ENCODE assay signal across 19 cellular contexts in the genomic region with DNA sequence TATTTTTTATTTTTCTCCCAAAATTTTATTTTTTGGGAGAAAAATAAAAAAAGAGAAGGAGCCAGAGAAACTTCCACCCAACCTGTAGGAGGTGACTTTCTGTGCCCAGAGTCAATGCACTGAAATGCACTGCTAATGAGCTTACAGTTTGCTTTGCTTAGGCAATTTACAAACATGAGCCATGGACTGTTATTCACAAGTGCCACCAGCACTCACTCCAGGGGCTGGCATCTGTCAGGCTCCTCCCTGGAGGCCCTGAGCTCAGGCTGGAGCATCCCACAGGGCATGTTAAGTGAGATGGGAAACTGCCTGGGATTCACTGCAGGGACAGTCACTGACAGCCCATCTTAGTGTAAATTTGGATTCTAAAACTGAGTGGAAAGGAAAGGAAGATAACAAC.
"Had no signal": no experiment of that assay in that cellular context is flagged by ENCODE, and none has a peak within 500 bp of the region (broad histone marks: within the 10 kb centered on the region; RNA-seq: fewer than 3 reads in every experiment).

No MANE protein-coding gene starts in this region.

- H3K27me3 Mint-ChIP-seq: activated CD4-positive, alpha-beta T cell treated with anti-CD3 and anti-CD28 coated beads, Interleukin-2, amount 10 ng/mL, durations not matched to agents 7 days and 5 days; activated naive CD8-positive, alpha-beta T cell; memory B cell; naive thymus-derived CD8-positive, alpha-beta T cell; stimulated activated naive B cell treated with anti-CD40 and anti-IgM and Interleukin-4, amounts not matched to agents 10 μg/mL and 1 μg/mL and 100 μg/mL, for 72 hours had no signal

- FAIRE-seq: colon, endometrium, keratinocyte had no signal

- H3K4me3 Mint-ChIP-seq: activated CD4-positive, alpha-beta T cell treated with anti-CD3 and anti-CD28 coated beads, Interleukin-2, amount 10 ng/mL, durations not matched to agents 7 days and 5 days; activated naive CD8-positive, alpha-beta T cell; activated T-cell treated with anti-CD3 and anti-CD28 coated beads, Interleukin-2, amount 50 U/mL, for 72 hours; memory B cell; naive thymus-derived CD8-positive, alpha-beta T cell; stimulated activated naive B cell treated with anti-CD40 and anti-IgM and Interleukin-4, amounts not matched to agents 10 μg/mL and 1 μg/mL and 100 μg/mL, for 72 hours had no signal

- H3K4me3 ChIP-seq: body of pancreas, left lung, tibial nerve, uterus had no signal

- H3K9me3 ChIP-seq: body of pancreas, left lung, tibial nerve, uterus had no signal

- ATAC-seq: activated T-cell treated with anti-CD3 and anti-CD28 coated beads, Interleukin-2, amount 50 U/mL, for 72 hours; body of pancreas; left lung; naive thymus-derived CD8-positive, alpha-beta T cell; stimulated activated naive B cell treated with anti-CD40 and anti-IgM and Interleukin-4, amounts not matched to agents 10 μg/mL and 1 μg/mL and 100 μg/mL, for 72 hours had no signal

- H3K4me1 Mint-ChIP-seq: activated CD4-positive, alpha-beta T cell treated with anti-CD3 and anti-CD28 coated beads, Interleukin-2, amount 10 ng/mL, durations not matched to agents 7 days and 5 days; memory B cell; naive thymus-derived CD8-positive, alpha-beta T cell; stimulated activated naive B cell treated with anti-CD40 and anti-IgM and Interleukin-4, amounts not matched to agents 10 μg/mL and 1 μg/mL and 100 μg/mL, for 72 hours had no signal

- H3K4me1 ChIP-seq: body of pancreas, left lung, tibial nerve, uterus had no signal

- DNase-seq: activated CD4-positive, alpha-beta T cell treated with anti-CD3 and anti-CD28 coated beads, Interleukin-2, amount 10 ng/mL, durations not matched to agents 7 days and 5 days; activated CD8-positive, alpha-beta memory T cell treated with anti-CD3 and anti-CD28 coated beads, Interleukin-2, amount 50 U/mL, for 48 hours; activated gamma-delta T cell treated with Interleukin-2 at 50 U/mL for 16 hours; activated T-cell treated with anti-CD3 and anti-CD28 coated beads, Interleukin-2, amount 50 U/mL, for 72 hours; amygdala; body of pancreas; caudate nucleus; hippocampal formation; left lung; naive thymus-derived CD8-positive, alpha-beta T cell; stimulated activated naive B cell treated with anti-CD40 and anti-IgM and Interleukin-4, amounts not matched to agents 10 μg/mL and 1 μg/mL and 100 μg/mL, for 72 hours; substantia nigra; uterus had no signal

- H3K27ac Mint-ChIP-seq: activated CD4-positive, alpha-beta T cell treated with anti-CD3 and anti-CD28 coated beads, Interleukin-2, amount 10 ng/mL, durations not matched to agents 7 days and 5 days; activated naive CD8-positive, alpha-beta T cell; activated T-cell treated with anti-CD3 and anti-CD28 coated beads, Interleukin-2, amount 50 U/mL, for 72 hours; memory B cell; naive thymus-derived CD8-positive, alpha-beta T cell; stimulated activated naive B cell treated with anti-CD40 and anti-IgM and Interleukin-4, amounts not matched to agents 10 μg/mL and 1 μg/mL and 100 μg/mL, for 72 hours had no signal

- H3K36me3 ChIP-seq: uterus had no signal

- H3K9me3 Mint-ChIP-seq: activated CD4-positive, alpha-beta T cell treated with anti-CD3 and anti-CD28 coated beads, Interleukin-2, amount 10 ng/mL, durations not matched to agents 7 days and 5 days; activated T-cell treated with anti-CD3 and anti-CD28 coated beads, Interleukin-2, amount 50 U/mL, for 72 hours; memory B cell; naive thymus-derived CD8-positive, alpha-beta T cell; stimulated activated naive B cell treated with anti-CD40 and anti-IgM and Interleukin-4, amounts not matched to agents 10 μg/mL and 1 μg/mL and 100 μg/mL, for 72 hours had no signal

- H3K27me3 ChIP-seq: body of pancreas, left lung, tibial nerve, uterus had no signal
